ENCODE assay signal across 13 cellular contexts in genomic region chr1:241605146-241605805, GRCh38. TPM values are rescaled to one million over a fixed set of nuclear protein-coding genes. Genes with fewer than 3 reads are reported as not detected.
DNase-seq lines count a peak whose midpoint lies in the region; ATAC-seq, FAIRE-seq and TF ChIP-seq lines count a peak whose summit lies in the region.
"Had no signal": no experiment of that assay in that cellular context is flagged by ENCODE, and none has a peak within 500 bp of the region (broad histone marks: within the 10 kb centered on the region; RNA-seq: fewer than 3 reads in every experiment).

No MANE protein-coding gene starts in this region.

- in situ Hi-C loops in GM12878 (cut with MboI): no loop called here

- no peaks in the 10 kb centered on the region for H3K27me3 ChIP-seq in GM12878 (replicated peaks in 1 of 2; ENCODE audit: control insufficient read depth in 2 of 2, insufficient read depth in 2 of 2, low read length in 1 of 2)
- no peaks in the 10 kb centered on the region for H3K27me3 ChIP-seq in lower lobe of right lung (ENCODE audit: low read depth)
- H3K27me3 ChIP-seq: gastrocnemius medialis had no signal

- no peak overlapping the region for H3K9ac ChIP-seq in GM12878 (ENCODE audit: control insufficient read depth, insufficient read depth, low read length)

- H3K79me2 ChIP-seq in GM12878 (ENCODE audit: control insufficient read depth, insufficient read depth, low read length): no peaks in the 10 kb centered on the region

- H3K4me3 Mint-ChIP-seq in activated T-helper 1 cell treated with anti-CD3 and anti-CD28 coated beads, Interleukin-12 subunit alpha, Interleukin-12 subunit beta, Interleukin-2, Interleukin-4 antibody, amounts not matched to agents 30 ng/mL and 10 ng/mL and 1 ng/mL, durations not matched to agents 14 hours and 24 hours and 36 hours: no peak overlapping the region
- H3K4me3 Mint-ChIP-seq: activated naive CD8-positive, alpha-beta T cell treated with anti-CD3 and anti-CD28 coated beads, Interleukin-2, amount 10 ng/mL, durations not matched to agents 7 days and 5 days; natural killer cell treated with Interleukin-12 subunit alpha and Interleukin-12 subunit beta and Interleukin-15 and Interleukin-18, amount 100 ng/mL, for 72 hours had no signal

- ATAC-seq in GM12878 (no peak; the same call in 2 of the 3 replicates), lower lobe of right lung (peak; percentile 20 to 31), HG03460 (IDR thresholded peaks at IDR 0.05; ENCODE audit: unreplicated experiment) (no peak), HG03139 (IDR thresholded peaks at IDR 0.05; ENCODE audit: unreplicated experiment) (no peak), GM18520 (IDR thresholded peaks at IDR 0.05; ENCODE audit: unreplicated experiment) (no peak)
- ATAC-seq: activated CD4-positive, CD25-positive, alpha-beta regulatory T cell treated with anti-CD3 and anti-CD28 coated beads, Interleukin-2, amount 50 U/mL, for 24 hours; gastrocnemius medialis; natural killer cell treated with Interleukin-12 subunit alpha and Interleukin-12 subunit beta and Interleukin-15 and Interleukin-18, amount 100 ng/mL, for 72 hours had no signal

- H3K27me3 Mint-ChIP-seq in activated T-helper 1 cell treated with anti-CD3 and anti-CD28 coated beads, Interleukin-12 subunit alpha, Interleukin-12 subunit beta, Interleukin-2, Interleukin-4 antibody, amounts not matched to agents 30 ng/mL and 10 ng/mL and 1 ng/mL, durations not matched to agents 14 hours and 24 hours and 36 hours (ENCODE audit: insufficient read depth): no peaks in the 10 kb centered on the region
- H3K27me3 Mint-ChIP-seq: activated naive CD8-positive, alpha-beta T cell treated with anti-CD3 and anti-CD28 coated beads, Interleukin-2, amount 10 ng/mL, durations not matched to agents 7 days and 5 days; natural killer cell treated with Interleukin-12 subunit alpha and Interleukin-12 subunit beta and Interleukin-15 and Interleukin-18, amount 100 ng/mL, for 72 hours had no signal

- no peak for FAIRE-seq in GM12878 (lab: Jason Lieb, UNC)

- no peak overlapping the region for H3K4me2 ChIP-seq in GM12878 (ENCODE audit: control insufficient read depth, insufficient read depth)

- intact Hi-C loops in GM12878 (cut with micrococcal nuclease; ENCODE audit: unreplicated experiment) (no loop called here), lower lobe of right lung (cut with DNase I) (no loop called here)
- intact Hi-C loops in activated T-helper 1 cell treated with anti-CD3 and anti-CD28 coated beads, Interleukin-12 subunit alpha, Interleukin-12 subunit beta, Interleukin-2, Interleukin-4 antibody, amounts not matched to agents 30 ng/mL and 10 ng/mL and 1 ng/mL, durations not matched to agents 14 hours and 24 hours and 36 hours (cut with micrococcal nuclease): no loop called here

- RAD21 ChIA-PET in GM12878 (lab: Charles Lee; ENCODE audit: unreplicated experiment): no interaction called here

- H3K4me1 ChIP-seq in GM12878 (ENCODE audit: control insufficient read depth, insufficient read depth, low read length): peaks cover 9% of the 10 kb centered on the region; the same call in 1 of the 2 replicates
- peaks cover 12% of the 10 kb centered on the region for H3K4me1 ChIP-seq in lower lobe of right lung
- H3K4me1 ChIP-seq: gastrocnemius medialis had no signal

- H3K4me3 ChIP-seq in GM12864 (ENCODE audit: low read depth, low read length): no peak overlapping the region
- H3K4me3 ChIP-seq in GM12878: no peak overlapping the region
- no peak overlapping the region for H3K4me3 ChIP-seq in lower lobe of right lung
- H3K4me3 ChIP-seq: gastrocnemius medialis had no signal

- no peak overlapping the region for H2AFZ ChIP-seq in GM12878 (ENCODE audit: control insufficient read depth, low read depth, low read length)

- H3K9me3 Mint-ChIP-seq in activated T-helper 1 cell treated with anti-CD3 and anti-CD28 coated beads, Interleukin-12 subunit alpha, Interleukin-12 subunit beta, Interleukin-2, Interleukin-4 antibody, amounts not matched to agents 30 ng/mL and 10 ng/mL and 1 ng/mL, durations not matched to agents 14 hours and 24 hours and 36 hours: no peaks in the 10 kb centered on the region
- H3K9me3 Mint-ChIP-seq: activated naive CD8-positive, alpha-beta T cell treated with anti-CD3 and anti-CD28 coated beads, Interleukin-2, amount 10 ng/mL, durations not matched to agents 7 days and 5 days; natural killer cell treated with Interleukin-12 subunit alpha and Interleukin-12 subunit beta and Interleukin-15 and Interleukin-18, amount 100 ng/mL, for 72 hours had no signal

- CTCF ChIA-PET in GM12878 (lab: Yijun Ruan, JAX): interaction anchor here (0.7 kb wide), 1 partner anchor 8 kb away, joined by 3 read pairs; no protein-coding TSS in a partner anchor

- TF ChIP-seq CTCF in GM12864 (IDR thresholded peaks at IDR 0.05; ENCODE audit: low read depth, low read length, missing control alignments): peak; percentile 20
- TF ChIP-seq CTCF in GM12878 (IDR thresholded peaks at IDR 0.05 in 2 of 3, conservative IDR thresholded peaks at IDR 0.05 in 1 of 3; ENCODE audit: control insufficient read depth in 2 of 3, extremely low read depth in 1 of 3, insufficient read depth in 1 of 3, low read depth in 3 of 3, low read length in 3 of 3): peak in 2 of 3 experiments; percentile 10 to 30; a peak in 2 of 6 replicates
- no peak for TF ChIP-seq CTCF in lower lobe of right lung (IDR thresholded peaks at IDR 0.05)

- H3K27ac ChIP-seq in GM12878 (ENCODE audit: control insufficient read depth, insufficient read depth) (no peak overlapping the region), lower lobe of right lung (no peak overlapping the region)
- H3K27ac ChIP-seq: gastrocnemius medialis had no signal

- no TSS peak for BruUV-seq in GM12878 (replicated peaks; lab: Mats Ljungman, UMichigan)

- TF ChIP-seq RAD21 in GM12878 (IDR thresholded peaks at IDR 0.05; ENCODE audit: insufficient read depth, low read depth, low read length): no peak

- WGBS in GM12878 (ENCODE audit: insufficient coverage, insufficient replicate concordance, low lambda C conversion rate, missing lambda C conversion rate): 79% methylated on average over 9 of the region's 9 CpGs

- H3K36me3 ChIP-seq in GM12878 (ENCODE audit: control insufficient read depth in 2 of 2, insufficient read depth in 2 of 2, low read length in 1 of 2): no peaks in the 10 kb centered on the region
- no peaks in the 10 kb centered on the region for H3K36me3 ChIP-seq in lower lobe of right lung
- H3K36me3 ChIP-seq: gastrocnemius medialis had no signal

- POLR2A ChIA-PET in GM12878 (lab: Charles Lee): interaction anchor here (0.9 kb wide), 1 partner anchor 12 kb away, joined by 7 read pairs; no protein-coding TSS in a partner anchor

- H3K4me1 Mint-ChIP-seq in activated T-helper 1 cell treated with anti-CD3 and anti-CD28 coated beads, Interleukin-12 subunit alpha, Interleukin-12 subunit beta, Interleukin-2, Interleukin-4 antibody, amounts not matched to agents 30 ng/mL and 10 ng/mL and 1 ng/mL, durations not matched to agents 14 hours and 24 hours and 36 hours (ENCODE audit: low read depth): peaks cover 7% of the 10 kb centered on the region
- H3K4me1 Mint-ChIP-seq: activated naive CD8-positive, alpha-beta T cell treated with anti-CD3 and anti-CD28 coated beads, Interleukin-2, amount 10 ng/mL, durations not matched to agents 7 days and 5 days had no signal

- no peak for TF ChIP-seq EP300 in GM12878 (IDR thresholded peaks at IDR 0.05; ENCODE audit: borderline replicate concordance in 1 of 2, control insufficient read depth in 1 of 2, low read depth in 2 of 2, low read length in 2 of 2)

- no peak for TF ChIP-seq POLR2A in GM12878 (IDR thresholded peaks at IDR 0.05; ENCODE audit: low read depth, low read length)

- no peak for DNase-seq in GM12864 (ENCODE audit: low read depth)
- DNase-seq in M059J (ENCODE audit: low read depth): peak; percentile 50
- DNase-seq in GM12878 (ENCODE audit: low read depth, low spot score): no peak
- no peak for DNase-seq in lower lobe of right lung
- no peak for DNase-seq in activated T-helper 1 cell treated with anti-CD3 and anti-CD28 coated beads, Interleukin-12 subunit alpha, Interleukin-12 subunit beta, Interleukin-2, Interleukin-4 antibody, amounts not matched to agents 30 ng/mL and 10 ng/mL and 1 ng/mL, durations not matched to agents 14 hours and 24 hours and 36 hours (ENCODE audit: low spot score)
- DNase-seq: activated naive CD8-positive, alpha-beta T cell treated with anti-CD3 and anti-CD28 coated beads, Interleukin-2, amount 10 ng/mL, durations not matched to agents 7 days and 5 days; gastrocnemius medialis; NCI-H526 had no signal

- H3K36me3 Mint-ChIP-seq in activated T-helper 1 cell treated with anti-CD3 and anti-CD28 coated beads, Interleukin-12 subunit alpha, Interleukin-12 subunit beta, Interleukin-2, Interleukin-4 antibody, amounts not matched to agents 30 ng/mL and 10 ng/mL and 1 ng/mL, durations not matched to agents 14 hours and 24 hours and 36 hours (ENCODE audit: low read depth): peaks cover 10% of the 10 kb centered on the region
- H3K36me3 Mint-ChIP-seq: natural killer cell treated with Interleukin-12 subunit alpha and Interleukin-12 subunit beta and Interleukin-15 and Interleukin-18, amount 100 ng/mL, for 72 hours had no signal

- no peaks in the 10 kb centered on the region for H4K20me1 ChIP-seq in GM12878 (ENCODE audit: control insufficient read depth, insufficient read depth)

- no peak overlapping the region for H3K27ac Mint-ChIP-seq in activated T-helper 1 cell treated with anti-CD3 and anti-CD28 coated beads, Interleukin-12 subunit alpha, Interleukin-12 subunit beta, Interleukin-2, Interleukin-4 antibody, amounts not matched to agents 30 ng/mL and 10 ng/mL and 1 ng/mL, durations not matched to agents 14 hours and 24 hours and 36 hours
- H3K27ac Mint-ChIP-seq: activated naive CD8-positive, alpha-beta T cell treated with anti-CD3 and anti-CD28 coated beads, Interleukin-2, amount 10 ng/mL, durations not matched to agents 7 days and 5 days; natural killer cell treated with Interleukin-12 subunit alpha and Interleukin-12 subunit beta and Interleukin-15 and Interleukin-18, amount 100 ng/mL, for 72 hours had no signal

- H3K9me3 ChIP-seq in GM12878 (replicated peaks; ENCODE audit: control insufficient read depth, insufficient read depth, low read length) (no peaks in the 10 kb centered on the region), lower lobe of right lung (no peaks in the 10 kb centered on the region)
- H3K9me3 ChIP-seq: gastrocnemius medialis had no signal

- SMC1A ChIA-PET in GM12878 (lab: Charles Lee; ENCODE audit: uncharacterized antibody, unreplicated experiment): no interaction called here

RNA-seq across cellular contexts. Expression of gene CHML, which starts 34.9 kb away (rescaled TPM):
- 11.9 and 16.9 TPM in 2 replicates for total RNA-seq in M059J (2014; rRNA removed; shearing (Covaris generic))
- total RNA-seq in GM12878 (2013; cell fraction: nucleolus; rRNA removed): 15.8 and 16.2 TPM in 2 replicates
- total RNA-seq in GM12878 (2014; rRNA removed): 9.6 TPM in 2 replicates
- total RNA-seq in GM12878 (2014; rRNA removed; fragmentation: Illumina TruSeq; extraction: Trizol): 13.5 and 13.8 TPM in 2 replicates
- 12.4 and 15.5 TPM in 2 replicates for total RNA-seq in GM12878 (2021)
- 2.4 TPM for polyA plus RNA-seq in GM12878 (2011; ENCODE audit: low read depth)
- 2.8 and 4.0 TPM in 2 replicates for polyA plus RNA-seq in GM12878 (2011; rRNA removed)
- 1.1 and 1.2 TPM in 2 replicates for polyA plus RNA-seq in GM12878 (2011; cell fraction: cytosol; rRNA removed)
- 2.7 and 3.0 TPM in 2 replicates for polyA plus RNA-seq in GM12878 (2011; cell fraction: nucleus; rRNA removed)
- polyA plus RNA-seq in GM12878 (2012): 4.5 and 5.0 TPM in 2 replicates
- polyA plus RNA-seq in GM12878 (2014; fragmentation: Illumina TruSeq; extraction: Trizol): 9.8 and 11.6 TPM in 2 replicates
- polyA plus RNA-seq in GM12878 (2014; fragmentation: Nextera tagmentation; extraction: Ambion mirVana): 1 to 10 TPM; 2.0 to 2.4 TPM
- polyA plus RNA-seq in GM12878 (2014; rRNA removed): 5.3 and 5.4 TPM in 2 replicates
- polyA plus RNA-seq in GM12878 (2016; fragmentation: Nextera tagmentation; extraction: Ambion mirVana): 1 to 10 TPM; 2.8 to 6.6 TPM
- polyA minus RNA-seq in GM12878 (2011; rRNA and poly(A)+ RNA removed): 4.1 and 10.2 TPM in 2 replicates
- 1.2 and 2.1 TPM in 2 replicates for polyA minus RNA-seq in GM12878 (2011; cell fraction: cytosol; rRNA and poly(A)+ RNA removed)
- 2.2 and 2.7 TPM in 2 replicates for polyA minus RNA-seq in GM12878 (2011; cell fraction: nucleus; rRNA and poly(A)+ RNA removed)
- total RNA-seq in lower lobe of right lung: 14.5 TPM
- total RNA-seq in activated T-helper 1 cell treated with anti-CD3 and anti-CD28 coated beads, Interleukin-12 subunit alpha, Interleukin-12 subunit beta, Interleukin-2, Interleukin-4 antibody, amounts not matched to agents 30 ng/mL and 10 ng/mL and 1 ng/mL, durations not matched to agents 14 hours and 24 hours and 36 hours: 17.8 and 20.8 TPM in 2 replicates

RNA-seq across cellular contexts. Expression of gene OPN3, which starts 34.9 kb away (rescaled TPM):
- total RNA-seq in M059J (2014; rRNA removed; shearing (Covaris generic)): 30.2 and 30.8 TPM in 2 replicates
- 0.50 and 0.95 TPM in 2 replicates for total RNA-seq in GM12878 (2013; cell fraction: nucleolus; rRNA removed)
- total RNA-seq in GM12878 (2014; rRNA removed) (9.6 and 12.0 TPM in 2 replicates), GM12878 (2014; rRNA removed; fragmentation: Illumina TruSeq; extraction: Trizol) (8.8 and 9.3 TPM in 2 replicates), GM12878 (2021) (7.6 and 8.3 TPM in 2 replicates), lower lobe of right lung (36.5 TPM)
- polyA plus RNA-seq in GM12878 (2011; ENCODE audit: low read depth): 5.8 TPM
- polyA plus RNA-seq in GM12878 (2011; rRNA removed) (0.26 and 0.78 TPM in 2 replicates), GM12878 (2014; fragmentation: Illumina TruSeq; extraction: Trizol) (9.3 and 15.1 TPM in 2 replicates), GM12878 (2014; fragmentation: Nextera tagmentation; extraction: Ambion mirVana) (1 to 10 TPM; 1.3 to 3.9 TPM), GM12878 (2014; rRNA removed) (7.2 and 7.4 TPM in 2 replicates), GM12878 (2016; fragmentation: Nextera tagmentation; extraction: Ambion mirVana) (10 to 100 TPM in 1 of 2 experiments, 1 to 10 TPM in 1; 5.2 to 12.2 TPM)
- 0.10 and 0.13 TPM in 2 replicates for polyA plus RNA-seq in GM12878 (2011; cell fraction: cytosol; rRNA removed)
- 0.12 and 0.20 TPM in 2 replicates for polyA plus RNA-seq in GM12878 (2011; cell fraction: nucleus; rRNA removed)
- 5.5 and 10.1 TPM in 2 replicates for polyA plus RNA-seq in GM12878 (2012)
- polyA minus RNA-seq in GM12878 (2011; rRNA and poly(A)+ RNA removed): not detected in 2 replicates
- polyA minus RNA-seq in GM12878 (2011; cell fraction: cytosol; rRNA and poly(A)+ RNA removed): 0.73 and 0.94 TPM in 2 replicates
- 0.48 TPM in 1 of 2 replicates, not detected in the other for polyA minus RNA-seq in GM12878 (2011; cell fraction: nucleus; rRNA and poly(A)+ RNA removed)
- 9.5 and 11.1 TPM in 2 replicates for total RNA-seq in activated T-helper 1 cell treated with anti-CD3 and anti-CD28 coated beads, Interleukin-12 subunit alpha, Interleukin-12 subunit beta, Interleukin-2, Interleukin-4 antibody, amounts not matched to agents 30 ng/mL and 10 ng/mL and 1 ng/mL, durations not matched to agents 14 hours and 24 hours and 36 hours

RNA-seq across cellular contexts. Expression of gene WDR64, which starts 46.8 kb away (rescaled TPM):
- not detected in 2 replicates for total RNA-seq in M059J (2014; rRNA removed; shearing (Covaris generic))
- total RNA-seq in GM12878 (2013; cell fraction: nucleolus; rRNA removed): not detected in 2 replicates
- not detected in 2 replicates for total RNA-seq in GM12878 (2014; rRNA removed)
- total RNA-seq in GM12878 (2014; rRNA removed; fragmentation: Illumina TruSeq; extraction: Trizol): not detected in 2 replicates
- not detected in 2 replicates for total RNA-seq in GM12878 (2021)
- polyA plus RNA-seq in GM12878 (2011; ENCODE audit: low read depth): not detected
- polyA plus RNA-seq in GM12878 (2011; rRNA removed): not detected in 2 replicates
- polyA plus RNA-seq in GM12878 (2011; cell fraction: cytosol; rRNA removed): not detected in 2 replicates
- polyA plus RNA-seq in GM12878 (2011; cell fraction: nucleus; rRNA removed): not detected in 2 replicates
- 0.03 TPM in 1 of 2 replicates, not detected in the other for polyA plus RNA-seq in GM12878 (2012)
- 0.01 TPM in 1 of 2 replicates, not detected in the other for polyA plus RNA-seq in GM12878 (2014; fragmentation: Illumina TruSeq; extraction: Trizol)
- not detected for polyA plus RNA-seq in GM12878 (2014; fragmentation: Nextera tagmentation; extraction: Ambion mirVana)
- not detected in 2 replicates for polyA plus RNA-seq in GM12878 (2014; rRNA removed)
- not detected for polyA plus RNA-seq in GM12878 (2016; fragmentation: Nextera tagmentation; extraction: Ambion mirVana)
- not detected in 2 replicates for polyA minus RNA-seq in GM12878 (2011; rRNA and poly(A)+ RNA removed)
- not detected in 2 replicates for polyA minus RNA-seq in GM12878 (2011; cell fraction: cytosol; rRNA and poly(A)+ RNA removed)
- not detected in 2 replicates for polyA minus RNA-seq in GM12878 (2011; cell fraction: nucleus; rRNA and poly(A)+ RNA removed)
- not detected for total RNA-seq in lower lobe of right lung
- not detected in 2 replicates for total RNA-seq in activated T-helper 1 cell treated with anti-CD3 and anti-CD28 coated beads, Interleukin-12 subunit alpha, Interleukin-12 subunit beta, Interleukin-2, Interleukin-4 antibody, amounts not matched to agents 30 ng/mL and 10 ng/mL and 1 ng/mL, durations not matched to agents 14 hours and 24 hours and 36 hours
- total RNA-seq: natural killer cell treated with Interleukin-12 subunit alpha and Interleukin-12 subunit beta and Interleukin-15 and Interleukin-18, amount 100 ng/mL, for 72 hours had no signal

Comparison
In these comparisons a context has a peak if more than half of its experiments do, and no peak if none do; other contexts are left out.
1. ATAC-seq: peak in lower lobe of right lung (2 of 2); none in GM12878 (single experiment), HG03460 (single experiment), HG03139 (single experiment) and GM18520 (single experiment).